8 cellular contexts compared by ENCODE assay signal in genomic region chr19:37906868-37907734, GRCh38. TPM values are rescaled to one million over a fixed set of nuclear protein-coding genes. Genes with fewer than 3 reads are reported as not detected.
A peak's percentile ranks its signal among the peaks of the same experiment; 100 is the strongest.
DNase-seq lines count a peak whose midpoint lies in the region; ATAC-seq, FAIRE-seq and TF ChIP-seq lines count a peak whose summit lies in the region.

Gene SIPA1L3, plus strand, starts transcription at chr19:37907208. Its CDS starts 174,358 bp downstream, at chr19:38081566.

- peaks cover 8 to 11% of the 10 kb centered on the region in 2 donors for H3K4me1 ChIP-seq in kidney (ENCODE audit: control insufficient read depth in 1 of 2, insufficient read depth in 1 of 2, low read depth in 1 of 2, low read length in 2 of 2)

- intact Hi-C loops in kidney (cut with DNase I): no loop called here

- TF ChIP-seq CTCF in AG09319 (IDR thresholded peaks at IDR 0.05; ENCODE audit: low read depth, low read length) (no peak), kidney (IDR thresholded peaks at IDR 0.05; ENCODE audit: borderline replicate concordance, extremely low read depth, insufficient read depth) (no peak)

- H3K9ac ChIP-seq in kidney (ENCODE audit: low read length in 2 of 2): peak within 1 kb of the TSS; percentile 67 to 92

- peak within 1 kb of the TSS; percentile 85 to 96 for H3K4me3 ChIP-seq in kidney (ENCODE audit: low read length in 2 of 2)

- peak; percentile 82 for DNase-seq in AG09319 (ENCODE audit: extremely low read depth, low read depth)
- DNase-seq in NCI-H446 treated with DMSO at 0.1 percent for 48 hours (lab: John Stamatoyannopoulos, UW): peak; percentile 95
- DNase-seq in activated CD4-positive, CD25-positive, alpha-beta regulatory T cell treated with anti-CD3 and anti-CD28 coated beads, Interleukin-2, amount 50 U/mL, for 72 hours: peak; percentile 88
- peak; percentile 93 for DNase-seq in cerebellum (ENCODE audit: low spot score)
- peak; percentile 97 for DNase-seq in kidney
- DNase-seq in stimulated activated CD4-positive, alpha-beta T cell treated with anti-CD3 and anti-CD28 coated beads, Interleukin-15, amount 100 ng/mL, for 48 hours (ENCODE audit: low read depth in 2 of 2): peak; percentile 91 to 93

- peak within 1 kb of the TSS in 1 of 2 donors; percentile 60 for H3K27ac ChIP-seq in kidney (ENCODE audit: low read depth in 2 of 2, low read length in 2 of 2)

- FAIRE-seq in kidney (lab: Jason Lieb, UNC): no peak

- no peaks in the 10 kb centered on the region for H3K36me3 ChIP-seq in kidney (ENCODE audit: control insufficient read depth in 1 of 2, insufficient read depth in 2 of 2, low read length in 2 of 2)

- ATAC-seq in GM19035 (IDR thresholded peaks at IDR 0.05; ENCODE audit: unreplicated experiment) (peak; percentile 84), HG03354 (IDR thresholded peaks at IDR 0.05; ENCODE audit: poor library complexity, severe bottlenecking, unreplicated experiment) (peak; percentile 87)

- H3K9me3 ChIP-seq in kidney (ENCODE audit: control insufficient read depth in 1 of 2, low read length in 2 of 2): no peaks in the 10 kb centered on the region

RNA-seq across cellular contexts. Expression of gene SIPA1L3, which starts in this region (rescaled TPM):
- total RNA-seq in cerebellum (32.1 TPM), kidney (61.7 TPM)
- polyA plus RNA-seq in kidney (ENCODE audit: insufficient read depth, low read depth, low replicate concordance): 5.8 TPM
